Comparison of ENCODE assay signal across 12 cellular contexts in genomic region chr9:123262338-123262737, GRCh38.
"Had no signal": no experiment of that assay in that cellular context is flagged by ENCODE, and none has a peak within 500 bp of the region (broad histone marks: within the 10 kb centered on the region; RNA-seq: fewer than 3 reads in every experiment).

No MANE protein-coding gene starts in this region.

- H3K27ac ChIP-seq: cardiac muscle cell, gastroesophageal sphincter had no signal

- ATAC-seq: gastroesophageal sphincter; left lobe of liver; naive thymus-derived CD4-positive, alpha-beta T cell; stimulated activated effector memory CD8-positive, alpha-beta T cell treated with anti-CD3 and anti-CD28 coated beads, Interleukin-12 subunit alpha, Interleukin-12 subunit beta, amount 100 ng/mL, for 72 hours had no signal

- H3K27me3 ChIP-seq: cardiac muscle cell, gastroesophageal sphincter had no signal

- H3K4me3 ChIP-seq: cardiac muscle cell, gastroesophageal sphincter had no signal

- DNase-seq: activated CD4-positive, CD25-positive, alpha-beta regulatory T cell treated with anti-CD3 and anti-CD28 coated beads, Interleukin-2, amount 50 U/mL, for 72 hours; activated effector memory CD4-positive, alpha-beta T cell treated with Interleukin-2 at 50 U/mL for 16 hours; activated naive CD4-positive, alpha-beta T cell treated with anti-CD3 and anti-CD28 coated beads, Interleukin-2, amount 50 U/mL, for 16 hours; endodermal cell; mammary epithelial cell; naive thymus-derived CD4-positive, alpha-beta T cell; retina; stimulated activated CD4-positive, alpha-beta T cell treated with anti-CD3 and anti-CD28 coated beads, Interleukin-12 subunit alpha, Interleukin-12 subunit beta, amount 100 ng/mL, for 4 hours had no signal

- H3K9me3 ChIP-seq: gastroesophageal sphincter had no signal

- H3K36me3 ChIP-seq: cardiac muscle cell, gastroesophageal sphincter had no signal
